In the genomic region with DNA sequence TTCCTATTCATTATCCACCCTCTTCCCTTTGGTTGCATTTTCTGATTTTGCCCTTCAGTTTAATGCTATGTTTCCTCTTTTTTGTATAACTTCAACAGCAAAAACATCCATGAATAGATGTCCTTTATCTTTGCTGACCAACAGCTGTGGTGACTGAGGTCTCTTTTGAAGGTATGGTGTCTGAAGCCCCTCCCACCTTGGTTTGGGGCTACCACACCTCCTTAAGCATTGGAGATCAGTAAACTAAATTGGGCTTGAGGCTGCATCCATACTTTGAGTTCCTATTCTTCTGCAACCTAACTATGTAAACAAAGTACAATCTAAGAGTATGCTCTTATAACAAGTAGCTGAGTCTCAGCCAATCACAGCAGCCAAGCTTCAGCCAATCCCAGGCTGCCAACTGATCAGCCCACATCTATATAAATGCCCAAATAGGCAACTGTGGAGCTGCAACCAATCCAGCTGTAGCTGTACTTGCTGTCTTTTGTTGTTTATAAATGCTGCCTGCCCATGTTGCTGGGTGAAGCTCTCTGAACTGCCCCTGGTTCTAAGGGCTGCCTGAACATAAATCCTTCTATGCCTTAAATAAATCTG, we compare ENCODE assay signal across 2 cellular contexts.
TF ChIP-seq lines count a peak whose summit lies in the region.

No MANE protein-coding gene starts in this region.

TF ChIP-seq in IMR-90, 13 proteins besides CTCF, POLR2A, EP300 and RAD21:
- TF ChIP-seq MXI1 (IDR thresholded peaks at IDR 0.05; ENCODE audit: borderline replicate concordance, low read depth, low read length) = no peak
- no peak for TF ChIP-seq MAZ (IDR thresholded peaks at IDR 0.05; ENCODE audit: borderline replicate concordance, low read depth, low read length)
- TF ChIP-seq CHD1 (IDR thresholded peaks at IDR 0.05; ENCODE audit: low read depth, low read length) = no peak
- TF ChIP-seq BHLHE40 (IDR thresholded peaks at IDR 0.05; ENCODE audit: low read depth, low read length) = no peak

TF ChIP-seq in K562, 482 proteins besides CTCF, POLR2A, EP300 and RAD21:
- TF ChIP-seq ZNF77 (CRISPR knock-in tag; IDR thresholded peaks at IDR 0.05) (no peak), CUX1 (CRISPR knock-in tag; IDR thresholded peaks at IDR 0.05) (no peak), RCOR1 (IDR thresholded peaks at IDR 0.05; ENCODE audit: borderline replicate concordance in 1 of 2, low read depth in 2 of 2, low read length in 2 of 2) (no peak), NRF1 (conservative IDR thresholded peaks at IDR 0.05 in 1 of 2, IDR thresholded peaks at IDR 0.05 in 1 of 2) (no peak), GATA2 (CRISPR knock-in tag; IDR thresholded peaks at IDR 0.05) (0 out of 2 replicates have a peak, but pooled peaks have one; percentile 11), TCF3 (CRISPR knock-in tag; IDR thresholded peaks at IDR 0.05) (peak; percentile 24; the same call in 1 of the 2 replicates), TFAP4 (CRISPR knock-in tag; IDR thresholded peaks at IDR 0.05; ENCODE audit: borderline replicate concordance) (peak; percentile 25; the same call in 1 of the 2 replicates), FOXA3 (CRISPR knock-in tag; conservative IDR thresholded peaks at IDR 0.05 in 1 of 2, IDR thresholded peaks at IDR 0.05 in 1 of 2) (peak in 1 of 2 experiments; percentile 40; a peak in 2 of 4 replicates), CTBP1 (IDR thresholded peaks at IDR 0.05; ENCODE audit: borderline replicate concordance) (peak; percentile 53; the same call in 1 of the 2 replicates), DPF2 (IDR thresholded peaks at IDR 0.05) (no peak), JUN (IDR thresholded peaks at IDR 0.05; ENCODE audit: borderline replicate concordance, low read depth, low read length) (no peak), JUN (CRISPR knock-in tag; IDR thresholded peaks at IDR 0.05; ENCODE audit: borderline replicate concordance) (no peak), PHTF2 (CRISPR knock-in tag; IDR thresholded peaks at IDR 0.05) (no peak)
- TF ChIP-seq, protein P1, sequence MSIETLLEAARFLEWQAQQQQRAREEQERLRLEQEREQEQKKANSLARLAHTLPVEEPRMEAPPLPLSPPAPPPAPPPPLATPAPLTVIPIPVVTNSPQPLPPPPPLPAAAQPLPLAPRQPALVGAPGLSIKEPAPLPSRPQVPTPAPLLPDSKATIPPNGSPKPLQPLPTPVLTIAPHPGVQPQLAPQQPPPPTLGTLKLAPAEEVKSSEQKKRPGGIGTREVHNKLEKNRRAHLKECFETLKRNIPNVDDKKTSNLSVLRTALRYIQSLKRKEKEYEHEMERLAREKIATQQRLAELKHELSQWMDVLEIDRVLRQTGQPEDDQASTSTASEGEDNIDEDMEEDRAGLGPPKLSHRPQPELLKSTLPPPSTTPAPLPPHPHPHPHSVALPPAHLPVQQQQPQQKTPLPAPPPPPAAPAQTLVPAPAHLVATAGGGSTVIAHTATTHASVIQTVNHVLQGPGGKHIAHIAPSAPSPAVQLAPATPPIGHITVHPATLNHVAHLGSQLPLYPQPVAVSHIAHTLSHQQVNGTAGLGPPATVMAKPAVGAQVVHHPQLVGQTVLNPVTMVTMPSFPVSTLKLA (conservative IDR thresholded peaks at IDR 0.05) = no peak
